Comparison of ENCODE assay signal across 17 cellular contexts in the genomic region with DNA sequence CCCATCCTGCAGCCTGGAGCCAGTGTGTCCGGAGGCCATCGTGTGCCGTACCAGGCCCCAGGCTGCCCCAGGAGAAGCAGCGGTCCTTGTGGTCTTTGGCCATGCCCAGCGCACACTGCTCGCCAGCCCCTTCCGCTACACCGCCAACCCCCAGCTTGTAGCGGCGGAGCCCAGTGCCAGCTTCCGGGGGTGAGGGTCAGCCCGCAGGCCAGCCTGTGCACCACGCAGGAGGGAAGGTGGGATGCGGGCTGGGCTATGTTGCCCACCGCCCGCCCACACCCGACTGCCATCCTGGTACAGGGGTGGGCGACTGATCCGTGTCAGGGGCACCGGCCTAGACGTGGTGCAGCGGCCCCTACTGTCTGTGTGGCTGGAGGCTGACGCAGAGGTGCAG. TPM values are rescaled to one million over a fixed set of nuclear protein-coding genes. Genes with fewer than 3 reads are reported as not detected.
"Had no signal": no experiment of that assay in that cellular context is flagged by ENCODE, and none has a peak within 500 bp of the region (broad histone marks: within the 10 kb centered on the region; RNA-seq: fewer than 3 reads in every experiment).

No MANE protein-coding gene starts in this region.

- H3K36me3 Mint-ChIP-seq: activated naive CD4-positive, alpha-beta T cell treated with anti-CD3 and anti-CD28 coated beads, Interleukin-2, amount 50 U/mL, for 72 hours; stimulated activated naive B cell treated with anti-CD40 and anti-IgM and Interleukin-4, amounts not matched to agents 10 μg/mL and 1 μg/mL and 100 μg/mL, for 72 hours had no signal

- H3K4me3 ChIP-seq: thyroid gland had no signal

- H3K4me1 Mint-ChIP-seq: activated B cell treated with CpG ODN at 0.5 μM for 24 hours; activated T-helper 17 cell treated with anti-CD3 and anti-CD28 coated beads, Interleukin-2, amount 50 U/mL, for 72 hours had no signal

- H3K9me3 Mint-ChIP-seq: activated B cell treated with CpG ODN at 0.5 μM for 24 hours; activated naive CD4-positive, alpha-beta T cell treated with anti-CD3 and anti-CD28 coated beads, Interleukin-2, amount 50 U/mL, for 72 hours; activated T-helper 17 cell treated with anti-CD3 and anti-CD28 coated beads, Interleukin-2, amount 50 U/mL, for 72 hours; stimulated activated naive B cell treated with anti-CD40 and anti-IgM and Interleukin-4, amounts not matched to agents 10 μg/mL and 1 μg/mL and 100 μg/mL, for 72 hours had no signal

- H3K36me3 ChIP-seq: thyroid gland had no signal

- H3K4me3 Mint-ChIP-seq: activated B cell treated with CpG ODN at 0.5 μM for 24 hours; activated T-helper 17 cell treated with anti-CD3 and anti-CD28 coated beads, Interleukin-2, amount 50 U/mL, for 72 hours; stimulated activated naive B cell treated with anti-CD40 and anti-IgM and Interleukin-4, amounts not matched to agents 10 μg/mL and 1 μg/mL and 100 μg/mL, for 72 hours had no signal

- H3K27me3 ChIP-seq: foreskin keratinocyte, thyroid gland had no signal

- H3K9me3 ChIP-seq: thyroid gland had no signal

- DNase-seq: activated B cell treated with CpG ODN at 0.5 μM for 24 hours; cortex of kidney; effector memory CD4-positive, alpha-beta T cell; foreskin keratinocyte; kidney glomerular epithelial cell; stimulated activated CD4-positive, alpha-beta T cell treated with anti-CD3 and anti-CD28 coated beads, Interleukin-15, amount 100 ng/mL, for 24 hours; stimulated activated CD4-positive, alpha-beta T cell treated with anti-CD3 and anti-CD28 coated beads, Interleukin-4, amount 100 ng/mL, for 1 hour; stimulated activated naive B cell treated with anti-CD40 and anti-IgM and Interleukin-4, amounts not matched to agents 10 μg/mL and 1 μg/mL and 100 μg/mL, for 72 hours; SW 1271; thyroid gland had no signal

- H3K27ac ChIP-seq: foreskin keratinocyte, thyroid gland had no signal

- H3K4me1 ChIP-seq: foreskin keratinocyte, thyroid gland had no signal

- FAIRE-seq: TTC549 had no signal

- ATAC-seq: activated naive CD4-positive, alpha-beta T cell treated with anti-CD3 and anti-CD28 coated beads, Interleukin-2, amount 50 U/mL, for 72 hours; activated T-helper 17 cell treated with anti-CD3 and anti-CD28 coated beads, Interleukin-2, amount 50 U/mL, for 72 hours; foreskin keratinocyte; stimulated activated naive B cell treated with anti-CD40 and anti-IgM and Interleukin-4, amounts not matched to agents 10 μg/mL and 1 μg/mL and 100 μg/mL, for 72 hours had no signal

- H3K27me3 Mint-ChIP-seq: activated B cell treated with CpG ODN at 0.5 μM for 24 hours; activated T-helper 17 cell treated with anti-CD3 and anti-CD28 coated beads, Interleukin-2, amount 50 U/mL, for 72 hours had no signal

- H3K27ac Mint-ChIP-seq: activated B cell treated with CpG ODN at 0.5 μM for 24 hours; activated naive CD4-positive, alpha-beta T cell treated with anti-CD3 and anti-CD28 coated beads, Interleukin-2, amount 50 U/mL, for 72 hours; activated T-helper 17 cell treated with anti-CD3 and anti-CD28 coated beads, Interleukin-2, amount 50 U/mL, for 72 hours; stimulated activated naive B cell treated with anti-CD40 and anti-IgM and Interleukin-4, amounts not matched to agents 10 μg/mL and 1 μg/mL and 100 μg/mL, for 72 hours had no signal

RNA-seq across cellular contexts. Expression of a gene that starts 7.6 kb away (rescaled TPM):
- total RNA-seq: activated B cell treated with CpG ODN at 0.5 μM for 24 hours; activated CD8-positive, alpha-beta memory T cell treated with anti-CD3 and anti-CD28 coated beads for 36 hours; activated naive CD4-positive, alpha-beta T cell treated with anti-CD3 and anti-CD28 coated beads, Interleukin-2, amount 50 U/mL, for 72 hours; activated T-helper 17 cell treated with anti-CD3 and anti-CD28 coated beads, Interleukin-2, amount 50 U/mL, for 72 hours; T-helper 2 cell treated with Interferon-gamma antibody and Interleukin-4, amounts not matched to agents 100 ng/mL and 5 ng/mL, for 36 hours had no signal
- polyA plus RNA-seq: liver, neural cell had no signal

RNA-seq across cellular contexts. Expression of a gene that starts 9.2 kb away (rescaled TPM):
- total RNA-seq: activated B cell treated with CpG ODN at 0.5 μM for 24 hours had no signal
